ENCODE assay signal across 24 cellular contexts in the genomic region with DNA sequence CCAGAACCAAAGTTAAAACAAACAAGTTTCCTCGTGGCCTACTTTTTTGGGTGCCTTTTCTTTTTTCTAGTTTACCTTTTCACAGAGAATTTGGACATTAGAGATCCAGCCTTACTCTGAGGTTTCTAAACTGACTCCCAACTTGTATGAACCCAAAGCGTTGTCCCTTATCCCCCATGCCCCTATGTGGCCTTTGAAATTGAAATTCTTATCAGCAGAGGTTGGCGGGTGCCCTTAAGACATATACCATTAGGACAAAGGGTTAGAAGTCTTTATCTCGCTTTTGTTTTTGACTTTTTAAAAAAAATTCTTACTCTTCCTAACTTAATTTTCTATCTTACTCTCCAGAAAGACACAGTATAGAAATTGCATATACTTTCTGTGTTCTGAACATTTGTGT.
"Had no signal": no experiment of that assay in that cellular context is flagged by ENCODE, and none has a peak within 500 bp of the region (broad histone marks: within the 10 kb centered on the region; RNA-seq: fewer than 3 reads in every experiment).

No MANE protein-coding gene starts in this region.

- H3K9me3 Mint-ChIP-seq: dendritic cell treated with granulocyte-macrophage colony-stimulating factor and Interleukin-4, amounts not matched to agents 40 ng/mL and 50 ng/mL, for 4 days; effector memory CD8-positive, alpha-beta T cell had no signal

- DNase-seq: colonic mucosa; cortex of kidney; dermis blood vessel endothelial cell; dorsolateral prefrontal cortex; effector CD4-positive, alpha-beta T cell; effector CD8-positive, alpha-beta T cell; effector memory CD4-positive, alpha-beta T cell; effector memory CD8-positive, alpha-beta T cell; erythroblast; esophagus squamous epithelium; foreskin fibroblast; foreskin keratinocyte; foreskin melanocyte; gastrocnemius medialis; glutamatergic neuron; head of caudate nucleus; heart left ventricle; heart right ventricle had no signal

- ATAC-seq: effector memory CD8-positive, alpha-beta T cell; esophagus mucosa; foreskin keratinocyte; gastrocnemius medialis; gastroesophageal sphincter; heart left ventricle; heart right ventricle had no signal

- H3K4me3 Mint-ChIP-seq: dendritic cell treated with granulocyte-macrophage colony-stimulating factor and Interleukin-4, amounts not matched to agents 40 ng/mL and 50 ng/mL, for 4 days; effector memory CD8-positive, alpha-beta T cell had no signal

- H3K4me1 ChIP-seq: colonic mucosa, esophagus muscularis mucosa, esophagus squamous epithelium, foreskin keratinocyte, gastrocnemius medialis, gastroesophageal sphincter, heart left ventricle, heart right ventricle had no signal

- H3K36me3 ChIP-seq: colonic mucosa, esophagus muscularis mucosa, esophagus squamous epithelium, gastrocnemius medialis, gastroesophageal sphincter, heart left ventricle, heart right ventricle had no signal

- H3K27me3 ChIP-seq: colonic mucosa, dorsolateral prefrontal cortex, esophagus squamous epithelium, foreskin keratinocyte, gastrocnemius medialis, gastroesophageal sphincter had no signal

- H3K9me3 ChIP-seq: colonic mucosa, esophagus muscularis mucosa, esophagus squamous epithelium, gastrocnemius medialis, gastroesophageal sphincter, heart left ventricle, heart right ventricle had no signal

- H3K27ac ChIP-seq: colonic mucosa, coronary artery, dorsolateral prefrontal cortex, epithelial cell of prostate, esophagus muscularis mucosa, esophagus squamous epithelium, foreskin keratinocyte, gastrocnemius medialis, gastroesophageal sphincter, heart left ventricle, heart right ventricle had no signal

- H3K4me3 ChIP-seq: colonic mucosa, coronary artery, dorsolateral prefrontal cortex, esophagus muscularis mucosa, esophagus squamous epithelium, gastrocnemius medialis, gastroesophageal sphincter, heart left ventricle, heart right ventricle had no signal

- H3K27ac Mint-ChIP-seq: dendritic cell treated with granulocyte-macrophage colony-stimulating factor and Interleukin-4, amounts not matched to agents 40 ng/mL and 50 ng/mL, for 4 days; effector memory CD8-positive, alpha-beta T cell had no signal
